Comparison of ENCODE assay signal across 23 cellular contexts in genomic region chr6:41519305-41519747, GRCh38. TPM values are rescaled to one million over a fixed set of nuclear protein-coding genes. Genes with fewer than 3 reads are reported as not detected.
DNase-seq lines count a peak whose midpoint lies in the region; ATAC-seq, FAIRE-seq and TF ChIP-seq lines count a peak whose summit lies in the region.
"Had no signal": no experiment of that assay in that cellular context is flagged by ENCODE, and none has a peak within 500 bp of the region (broad histone marks: within the 10 kb centered on the region; RNA-seq: fewer than 3 reads in every experiment).

No MANE protein-coding gene starts in this region.

- H3K4me3 Mint-ChIP-seq in naive thymus-derived CD4-positive, alpha-beta T cell, result no peak overlapping the region

- no peaks in the 10 kb centered on the region for H3K9me3 Mint-ChIP-seq in naive thymus-derived CD4-positive, alpha-beta T cell

- H3K27ac ChIP-seq in lower lobe of right lung, result peak overlapping the region; percentile 11
- peak overlapping the region; percentile 41 to 57 for H3K27ac ChIP-seq in small intestine (ENCODE audit: low read depth in 1 of 2, low read length in 1 of 2)
- H3K27ac ChIP-seq in naive thymus-derived CD4-positive, alpha-beta T cell (ENCODE audit: low read depth, low read length), result no peak overlapping the region
- H3K27ac ChIP-seq: C4-2B had no signal

- CTCF ChIA-PET in naive thymus-derived CD4-positive, alpha-beta T cell (lab: Charles Lee), result no interaction called here

- ATAC-seq in lower lobe of right lung (peak in 1 of 2 donors; percentile 31), GM19467 (IDR thresholded peaks at IDR 0.05; ENCODE audit: unreplicated experiment) (no peak)
- ATAC-seq in naive thymus-derived CD4-positive, alpha-beta T cell, result no peak

- H3K4me1 Mint-ChIP-seq in naive thymus-derived CD4-positive, alpha-beta T cell, result peaks cover 0 to 2% (median 0%) of the 10 kb centered on the region in 7 donors

- POLR2A ChIA-PET in naive thymus-derived CD4-positive, alpha-beta T cell (lab: Charles Lee), result no interaction called here

- no peak for FAIRE-seq in small intestine (lab: Jason Lieb, UNC)
- FAIRE-seq: RCC 7860 had no signal

- 11 to 44% (median 42%) methylated on average over 3 of the region's 3 CpGs for WGBS in small intestine, 3 donors

- H3K27ac Mint-ChIP-seq in naive thymus-derived CD4-positive, alpha-beta T cell, result no peak overlapping the region

- H3K36me3 ChIP-seq in lower lobe of right lung (no peaks in the 10 kb centered on the region), small intestine (ENCODE audit: control insufficient read depth in 2 of 2, insufficient read depth in 2 of 2, low read length in 2 of 2) (no peaks in the 10 kb centered on the region)
- H3K36me3 ChIP-seq in naive thymus-derived CD4-positive, alpha-beta T cell (ENCODE audit: control insufficient read depth in 2 of 3, insufficient read depth in 3 of 3, low read length in 3 of 3), result no peaks in the 10 kb centered on the region

- H3K27me3 ChIP-seq in lower lobe of right lung (ENCODE audit: low read depth), result peaks cover 13% of the 10 kb centered on the region
- H3K27me3 ChIP-seq in small intestine (ENCODE audit: control insufficient read depth in 2 of 2, insufficient read depth in 2 of 2, low read length in 2 of 2), result peaks cover 0 to 3% of the 10 kb centered on the region in 2 donors
- H3K27me3 ChIP-seq in naive thymus-derived CD4-positive, alpha-beta T cell (ENCODE audit: control insufficient read depth in 2 of 2, insufficient read depth in 2 of 2, low read length in 2 of 2), result no peaks in the 10 kb centered on the region

- no peaks in the 10 kb centered on the region for H3K36me3 Mint-ChIP-seq in naive thymus-derived CD4-positive, alpha-beta T cell

- DNase-seq in DMS53 (lab: John Stamatoyannopoulos, UW) (peak; percentile 69), SW480 (ENCODE audit: low spot score) (peak; percentile 89), lower lobe of right lung (no peak), small intestine (peak; percentile 85), NCI-H2171 (lab: John Stamatoyannopoulos, UW) (no peak), islet precursor cell (no peak)
- no peak for DNase-seq in naive thymus-derived CD4-positive, alpha-beta T cell
- DNase-seq: activated CD4-positive, alpha-beta T cell treated with anti-CD3 and anti-CD28 coated beads, Interleukin-2, amount 50 U/mL, for 48 hours; activated gamma-delta T cell treated with Interleukin-2 at 50 U/mL for 16 hours; caudate nucleus; erythroblast; foreskin melanocyte; GDM1; Karpas-422; midbrain; NCI-H1092; NCI-H1930; NCI-H345; nucleus accumbens; T-helper 2 cell had no signal

- H3K4me3 ChIP-seq in lower lobe of right lung (no peak overlapping the region), small intestine (ENCODE audit: low read depth in 1 of 2, low read length in 2 of 2) (no peak overlapping the region)
- no peak overlapping the region for H3K4me3 ChIP-seq in naive thymus-derived CD4-positive, alpha-beta T cell (ENCODE audit: low read length)

- no peaks in the 10 kb centered on the region for H3K9me3 ChIP-seq in lower lobe of right lung
- H3K9me3 ChIP-seq in small intestine (ENCODE audit: control insufficient read depth, low read depth), result no peaks in the 10 kb centered on the region
- H3K9me3 ChIP-seq in naive thymus-derived CD4-positive, alpha-beta T cell (ENCODE audit: control insufficient read depth in 2 of 3, low read length in 3 of 3), result no peaks in the 10 kb centered on the region

- peaks cover 0 to 36% (median 6%) of the 10 kb centered on the region in 5 donors for H3K27me3 Mint-ChIP-seq in naive thymus-derived CD4-positive, alpha-beta T cell

- no peak for TF ChIP-seq CTCF in lower lobe of right lung (IDR thresholded peaks at IDR 0.05)

- intact Hi-C loops in lower lobe of right lung (cut with DNase I), result no loop called here
- intact Hi-C loops in naive thymus-derived CD4-positive, alpha-beta T cell (cut with micrococcal nuclease), result no loop called here

- peaks cover 9% of the 10 kb centered on the region for H3K4me1 ChIP-seq in lower lobe of right lung
- H3K4me1 ChIP-seq in small intestine (ENCODE audit: control insufficient read depth in 2 of 2, insufficient read depth in 1 of 2, low read depth in 1 of 2, low read length in 1 of 2), result peaks cover 5 to 9% of the 10 kb centered on the region in 2 donors
- H3K4me1 ChIP-seq in naive thymus-derived CD4-positive, alpha-beta T cell (ENCODE audit: control insufficient read depth in 2 of 2, insufficient read depth in 2 of 2, low read length in 2 of 2), result no peaks in the 10 kb centered on the region

RNA-seq across cellular contexts. Expression of gene FOXP4, which starts 26.9 kb away (rescaled TPM):
- total RNA-seq in lower lobe of right lung, result 30.0 TPM
- 10 to 100 TPM; 13.8 to 18.5 (median 14.3) TPM for polyA plus RNA-seq in small intestine
- 1 to 10 TPM; 3.1 to 7.6 (median 4.9) TPM for total RNA-seq in naive thymus-derived CD4-positive, alpha-beta T cell
- under 1 TPM; 0.07 to 0.21 TPM for polyA plus RNA-seq in naive thymus-derived CD4-positive, alpha-beta T cell

Comparison
In these comparisons a context has a peak if more than half of its experiments do, and no peak if none do; other contexts are left out.
1. DNase-seq: peak in DMS53 (single experiment), SW480 (single experiment) and small intestine (single experiment); none in lower lobe of right lung (single experiment), naive thymus-derived CD4-positive, alpha-beta T cell (0 of 9), NCI-H2171 (single experiment) and islet precursor cell (single experiment).